7 cellular contexts compared by ENCODE assay signal in the genomic region with DNA sequence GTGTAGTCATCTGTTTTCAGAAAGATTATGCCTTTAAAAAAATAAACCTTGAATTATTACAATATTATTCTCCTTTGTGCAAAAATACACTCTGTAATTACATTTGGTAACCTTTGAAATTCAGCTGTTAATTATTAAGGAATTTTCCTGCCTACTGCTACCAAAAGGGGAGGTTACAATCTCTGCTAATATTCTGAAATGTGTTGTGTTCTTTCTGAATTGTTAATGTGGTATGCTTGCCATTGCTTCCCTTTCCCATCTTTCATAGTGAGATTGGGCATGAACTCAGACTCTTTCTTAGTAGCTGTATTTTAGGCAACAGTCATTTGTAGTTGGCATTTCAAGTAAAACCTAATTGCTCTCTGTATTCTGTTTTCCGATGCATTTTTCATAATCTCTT.
"Had no signal": no experiment of that assay in that cellular context is flagged by ENCODE, and none has a peak within 500 bp of the region (broad histone marks: within the 10 kb centered on the region; RNA-seq: fewer than 3 reads in every experiment).

No MANE protein-coding gene starts in this region.

- H3K9ac ChIP-seq: GM23248 had no signal

- H3K9me3 ChIP-seq: HAP-1 had no signal

- H3K27ac ChIP-seq: GM23248 had no signal

- H2AFZ ChIP-seq: GM23248 had no signal

- H3K4me1 ChIP-seq: HAP-1 had no signal

- H3K4me3 ChIP-seq: GM23248, HAP-1 had no signal

- FAIRE-seq: HTR-8/SVneo had no signal

- DNase-seq: GM23248, GOT3, H7, HFFc6 had no signal

- ATAC-seq: HCT116 had no signal
